In the genomic region with DNA sequence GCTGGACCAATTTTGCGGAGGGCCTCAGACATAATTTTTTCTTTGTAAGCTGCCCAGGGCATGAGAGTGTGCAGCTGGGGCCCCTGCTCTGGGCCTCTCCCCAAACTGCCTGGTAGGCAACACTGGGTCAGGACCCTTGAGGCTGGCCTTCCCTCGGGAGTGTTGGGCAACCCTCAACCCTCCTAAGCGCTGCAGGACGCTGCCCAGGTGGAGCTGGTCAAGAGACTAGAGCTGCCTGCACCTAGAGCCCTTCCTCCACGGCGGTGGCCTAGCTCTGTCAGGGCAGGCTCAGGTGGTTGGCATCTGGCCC, we compare ENCODE assay signal across 8 cellular contexts. TPM values are rescaled to one million over a fixed set of nuclear protein-coding genes. Genes with fewer than 3 reads are reported as not detected.
DNase-seq lines count a peak whose midpoint lies in the region; ATAC-seq and TF ChIP-seq lines count a peak whose summit lies in the region.

No MANE protein-coding gene starts in this region.

- no peaks in the 10 kb centered on the region for H3K9me3 Mint-ChIP-seq in activated B cell treated with CpG ODN at 0.5 μM for 24 hours
- H3K9me3 Mint-ChIP-seq in stimulated activated naive CD8-positive, alpha-beta T cell treated with anti-CD3 and anti-CD28 coated beads, Interleukin-15, amount 100 ng/mL, for 72 hours: no peaks in the 10 kb centered on the region

- peak overlapping the region; percentile 59 for H3K4me3 Mint-ChIP-seq in activated B cell treated with CpG ODN at 0.5 μM for 24 hours
- peak overlapping the region; percentile 43 to 73 for H3K4me3 Mint-ChIP-seq in stimulated activated naive CD8-positive, alpha-beta T cell treated with anti-CD3 and anti-CD28 coated beads, Interleukin-15, amount 100 ng/mL, for 72 hours

- H3K27ac Mint-ChIP-seq in activated B cell treated with CpG ODN at 0.5 μM for 24 hours: no peak overlapping the region
- no peak overlapping the region for H3K27ac Mint-ChIP-seq in stimulated activated naive CD8-positive, alpha-beta T cell treated with anti-CD3 and anti-CD28 coated beads, Interleukin-15, amount 100 ng/mL, for 72 hours

- no peak overlapping the region for H3K27ac ChIP-seq in iPS-20b (ENCODE audit: low read length)

- peaks cover 51% of the 10 kb centered on the region for H3K36me3 ChIP-seq in iPS-20b (ENCODE audit: insufficient read depth, low read depth, low read length)

- no peak overlapping the region for H3K9ac ChIP-seq in iPS-20b (ENCODE audit: low read depth, low read length)

- peaks cover 4% of the 10 kb centered on the region for H3K27me3 Mint-ChIP-seq in activated B cell treated with CpG ODN at 0.5 μM for 24 hours
- peaks cover 30% of the 10 kb centered on the region for H3K27me3 Mint-ChIP-seq in stimulated activated naive CD8-positive, alpha-beta T cell treated with anti-CD3 and anti-CD28 coated beads, Interleukin-15, amount 100 ng/mL, for 72 hours

- peak; percentile 64 for DNase-seq in activated CD8-positive, alpha-beta memory T cell treated with anti-CD3 and anti-CD28 coated beads for 24 hours
- DNase-seq in activated CD8-positive, alpha-beta memory T cell treated with anti-CD3 and anti-CD28 coated beads, Interleukin-2, amount 50 U/mL, for 48 hours: no peak
- DNase-seq in activated B cell treated with CpG ODN at 0.5 μM for 24 hours (no peak), germinal center (ENCODE audit: low spot score) (no peak), MV-4-11 (lab: John Stamatoyannopoulos, UW) (no peak), COLO668 (lab: John Stamatoyannopoulos, UW; ENCODE audit: unreplicated experiment) (no peak)
- DNase-seq in stimulated activated naive CD8-positive, alpha-beta T cell treated with anti-CD3 and anti-CD28 coated beads, Interleukin-15, amount 100 ng/mL, for 72 hours: no peak

- POLR2A ChIA-PET in activated B cell treated with CpG ODN at 0.5 μM for 24 hours (lab: Charles Lee): interaction anchor here (0.6 to 3.8 kb wide), 8 partner anchors 8 to 88 kb away, joined by 3 to 20 read pairs (median 7); partner anchors contain the start of genes SLC15A3 and TMEM109

- CTCF ChIA-PET in activated B cell treated with CpG ODN at 0.5 μM for 24 hours (lab: Charles Lee): interaction anchor here (0.6 kb wide), 1 partner anchor 159 kb away, joined by 3 read pairs; no protein-coding TSS in a partner anchor

- H3K27me3 ChIP-seq in iPS-20b (ENCODE audit: insufficient read depth, low read length): no peaks in the 10 kb centered on the region

- intact Hi-C loops in activated B cell treated with CpG ODN at 0.5 μM for 24 hours (cut with micrococcal nuclease): no loop called here

- no peaks in the 10 kb centered on the region for H3K9me3 ChIP-seq in iPS-20b (ENCODE audit: insufficient read depth, low read depth, low read length)

- ATAC-seq in activated B cell treated with CpG ODN at 0.5 μM for 24 hours (ENCODE audit: low read depth): no peak
- peak; percentile 4 for ATAC-seq in stimulated activated naive CD8-positive, alpha-beta T cell treated with anti-CD3 and anti-CD28 coated beads, Interleukin-15, amount 100 ng/mL, for 72 hours

- peak overlapping the region; percentile 91; the same call in 1 of the 2 replicates for H3K4me3 ChIP-seq in iPS-20b (ENCODE audit: low read length)

- no peak for TF ChIP-seq CTCF in activated B cell treated with CpG ODN at 0.5 μM for 24 hours (IDR thresholded peaks at IDR 0.05)

- H3K4me1 Mint-ChIP-seq in activated B cell treated with CpG ODN at 0.5 μM for 24 hours: peaks cover 39% of the 10 kb centered on the region
- peaks cover 33% of the 10 kb centered on the region for H3K4me1 Mint-ChIP-seq in stimulated activated naive CD8-positive, alpha-beta T cell treated with anti-CD3 and anti-CD28 coated beads, Interleukin-15, amount 100 ng/mL, for 72 hours

- peaks cover 46% of the 10 kb centered on the region for H3K36me3 Mint-ChIP-seq in activated B cell treated with CpG ODN at 0.5 μM for 24 hours (ENCODE audit: low read depth)

- H3K4me1 ChIP-seq in iPS-20b (ENCODE audit: insufficient read depth, low read length): peaks cover 2% of the 10 kb centered on the region; the same call in 1 of the 2 replicates

RNA-seq across cellular contexts. Expression of gene TMEM132A, which starts 0.5 kb away (rescaled TPM):
- total RNA-seq in activated B cell treated with CpG ODN at 0.5 μM for 24 hours: 8.2 and 8.7 TPM in 2 replicates

RNA-seq across cellular contexts. Expression of gene TMEM109, which starts 9.8 kb away (rescaled TPM):
- total RNA-seq in activated B cell treated with CpG ODN at 0.5 μM for 24 hours: 117 and 121 TPM in 2 replicates

RNA-seq across cellular contexts. Expression of gene PRPF19, which starts 17.4 kb away (rescaled TPM):
- total RNA-seq in activated B cell treated with CpG ODN at 0.5 μM for 24 hours: 143 and 164 TPM in 2 replicates

RNA-seq across cellular contexts. Expression of gene SLC15A3, which starts 28.2 kb away (rescaled TPM):
- 76.4 and 77.8 TPM in 2 replicates for total RNA-seq in activated B cell treated with CpG ODN at 0.5 μM for 24 hours

RNA-seq across cellular contexts. Expression of gene CD6, which starts 47.7 kb away (rescaled TPM):
- total RNA-seq in activated B cell treated with CpG ODN at 0.5 μM for 24 hours: 6.7 and 12.0 TPM in 2 replicates
